ENCODE assay signal across 2 cellular contexts in the genomic region with DNA sequence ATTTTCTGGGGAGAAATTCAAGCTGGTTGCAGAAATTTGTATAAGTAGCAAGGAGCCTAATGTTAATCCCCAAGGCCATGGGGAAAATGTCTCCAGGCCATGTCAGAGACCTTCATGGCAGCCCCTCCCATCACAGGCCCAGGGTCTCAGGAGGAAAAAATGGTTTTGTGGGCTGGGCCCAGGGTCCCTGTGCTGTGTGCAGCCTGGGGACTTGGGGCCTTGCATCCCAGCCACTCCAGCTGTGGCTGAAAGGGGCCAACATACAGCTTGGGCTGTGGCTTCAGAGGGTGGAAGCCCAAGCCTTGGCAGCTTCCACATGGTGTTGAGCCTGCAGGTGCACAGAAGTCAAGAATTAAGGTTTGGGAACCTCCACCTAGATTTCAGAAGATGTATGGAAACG. TPM values are rescaled to one million over a fixed set of nuclear protein-coding genes. Genes with fewer than 3 reads are reported as not detected.
"Had no signal": no experiment of that assay in that cellular context is flagged by ENCODE, and none has a peak within 500 bp of the region (broad histone marks: within the 10 kb centered on the region; RNA-seq: fewer than 3 reads in every experiment).

No MANE protein-coding gene starts in this region.

RNA-seq across cellular contexts. Expression of gene BPIFB4, which starts 42.9 kb away (rescaled TPM):
- total RNA-seq: G401, GM12878 had no signal

RNA-seq across cellular contexts. Expression of gene BPIFA2, which starts 45.7 kb away (rescaled TPM):
- total RNA-seq: G401, GM12878 had no signal
